Comparison of ENCODE assay signal across 28 cellular contexts in genomic region chr15:71088155-71088554, GRCh38.
"Had no signal": no experiment of that assay in that cellular context is flagged by ENCODE, and none has a peak within 500 bp of the region (broad histone marks: within the 10 kb centered on the region; RNA-seq: fewer than 3 reads in every experiment).

No MANE protein-coding gene starts in this region.

- DNase-seq: stimulated activated CD4-positive, alpha-beta T cell treated with anti-CD3 and anti-CD28 coated beads, Interleukin-2, amount 100 ng/mL, for 48 hours; stimulated activated CD4-positive, alpha-beta T cell treated with anti-CD3 and anti-CD28 coated beads, Interleukin-4, amount 100 ng/mL, for 1 hour; stimulated activated CD4-positive, alpha-beta T cell treated with anti-CD3 and anti-CD28 coated beads, Interleukin-4, amount 100 ng/mL, for 24 hours; stimulated activated CD4-positive, alpha-beta T cell treated with anti-CD3 and anti-CD28 coated beads, Interleukin-4, amount 100 ng/mL, for 4 hours; stimulated activated CD8-positive, alpha-beta memory T cell treated with anti-CD3 and anti-CD28 coated beads, Interleukin-4, amount 100 ng/mL, for 48 hours; stimulated activated naive B cell treated with anti-CD40 and anti-IgM and Interleukin-4, amounts not matched to agents 10 μg/mL and 1 μg/mL and 100 μg/mL, for 72 hours; stimulated activated naive CD4-positive, alpha-beta T cell; stimulated activated naive CD4-positive, alpha-beta T cell treated with Interleukin-2 at 50 U/mL for 16 hours; stimulated activated naive CD8-positive, alpha-beta T cell treated with anti-CD3 and anti-CD28 coated beads, Interleukin-15, amount 100 ng/mL, for 72 hours; stimulated activated naive CD8-positive, alpha-beta T cell treated with anti-CD3 and anti-CD28 coated beads, Interleukin-15, Interleukin-2, amounts not matched to agents 100 U/mL and 50 U/mL, for 24 hours; stomach; substantia nigra; testis; thyroid gland; tibial artery; transverse colon; trophoblast cell; upper lobe of left lung; upper lobe of right lung; uterus had no signal

- H3K4me3 ChIP-seq: stomach, suprapubic skin, testis, thoracic aorta, thyroid gland, tibial artery, tibial nerve, transverse colon, upper lobe of left lung, upper lobe of right lung, uterus, vagina had no signal

- H3K36me3 Mint-ChIP-seq: stimulated activated effector memory CD8-positive, alpha-beta T cell treated with anti-CD3 and anti-CD28 coated beads, Interleukin-12 subunit alpha, Interleukin-12 subunit beta, amount 100 ng/mL, for 72 hours; stimulated activated memory B cell treated with anti-CD40 and anti-IgM and Interleukin-4, amounts not matched to agents 10 μg/mL and 1 μg/mL and 100 μg/mL, for 72 hours; type B pancreatic cell had no signal

- ATAC-seq: stimulated activated effector memory CD8-positive, alpha-beta T cell treated with anti-CD3 and anti-CD28 coated beads, Interleukin-12 subunit alpha, Interleukin-12 subunit beta, amount 100 ng/mL, for 72 hours; stimulated activated memory B cell treated with anti-CD40 and anti-IgM and Interleukin-4, amounts not matched to agents 10 μg/mL and 1 μg/mL and 100 μg/mL, for 72 hours; stimulated activated naive B cell treated with anti-CD40 and anti-IgM and Interleukin-4, amounts not matched to agents 10 μg/mL and 1 μg/mL and 100 μg/mL, for 72 hours; stimulated activated naive CD8-positive, alpha-beta T cell treated with anti-CD3 and anti-CD28 coated beads, Interleukin-15, amount 100 ng/mL, for 72 hours; stimulated activated naive CD8-positive, alpha-beta T cell treated with anti-CD3 and anti-CD28 coated beads, Interleukin-15, Interleukin-2, amounts not matched to agents 100 U/mL and 50 U/mL, for 24 hours; upper lobe of right lung had no signal

- H3K27ac Mint-ChIP-seq: stimulated activated effector memory CD8-positive, alpha-beta T cell treated with anti-CD3 and anti-CD28 coated beads, Interleukin-12 subunit alpha, Interleukin-12 subunit beta, amount 100 ng/mL, for 72 hours; stimulated activated memory B cell treated with anti-CD40 and anti-IgM and Interleukin-4, amounts not matched to agents 10 μg/mL and 1 μg/mL and 100 μg/mL, for 72 hours; stimulated activated naive B cell treated with anti-CD40 and anti-IgM and Interleukin-4, amounts not matched to agents 10 μg/mL and 1 μg/mL and 100 μg/mL, for 72 hours; stimulated activated naive CD8-positive, alpha-beta T cell treated with anti-CD3 and anti-CD28 coated beads, Interleukin-15, amount 100 ng/mL, for 72 hours; stimulated activated naive CD8-positive, alpha-beta T cell treated with anti-CD3 and anti-CD28 coated beads, Interleukin-15, Interleukin-2, amounts not matched to agents 100 ng/mL and 50 ng/mL, for 24 hours; type B pancreatic cell had no signal

- H3K9me3 ChIP-seq: suprapubic skin, testis, thoracic aorta, thyroid gland, tibial artery, upper lobe of right lung, uterus, vagina had no signal

- H3K36me3 ChIP-seq: stomach, suprapubic skin, thoracic aorta, thyroid gland, tibial artery, tibial nerve, transverse colon, upper lobe of left lung, upper lobe of right lung, uterus, vagina had no signal

- H3K4me3 Mint-ChIP-seq: stimulated activated effector memory CD8-positive, alpha-beta T cell treated with anti-CD3 and anti-CD28 coated beads, Interleukin-12 subunit alpha, Interleukin-12 subunit beta, amount 100 ng/mL, for 72 hours; stimulated activated memory B cell treated with anti-CD40 and anti-IgM and Interleukin-4, amounts not matched to agents 10 μg/mL and 1 μg/mL and 100 μg/mL, for 72 hours; stimulated activated naive B cell treated with anti-CD40 and anti-IgM and Interleukin-4, amounts not matched to agents 10 μg/mL and 1 μg/mL and 100 μg/mL, for 72 hours; stimulated activated naive CD8-positive, alpha-beta T cell treated with anti-CD3 and anti-CD28 coated beads, Interleukin-15, amount 100 ng/mL, for 72 hours; stimulated activated naive CD8-positive, alpha-beta T cell treated with anti-CD3 and anti-CD28 coated beads, Interleukin-15, Interleukin-2, amounts not matched to agents 100 ng/mL and 50 ng/mL, for 24 hours; type B pancreatic cell had no signal

- H3K4me1 ChIP-seq: testis, upper lobe of right lung, uterus had no signal

- H3K9me3 Mint-ChIP-seq: stimulated activated naive CD8-positive, alpha-beta T cell treated with anti-CD3 and anti-CD28 coated beads, Interleukin-15, Interleukin-2, amounts not matched to agents 100 ng/mL and 50 ng/mL, for 24 hours; type B pancreatic cell had no signal

- H3K4me1 Mint-ChIP-seq: stimulated activated effector memory CD8-positive, alpha-beta T cell treated with anti-CD3 and anti-CD28 coated beads, Interleukin-12 subunit alpha, Interleukin-12 subunit beta, amount 100 ng/mL, for 72 hours; stimulated activated memory B cell treated with anti-CD40 and anti-IgM and Interleukin-4, amounts not matched to agents 10 μg/mL and 1 μg/mL and 100 μg/mL, for 72 hours; stimulated activated naive B cell treated with anti-CD40 and anti-IgM and Interleukin-4, amounts not matched to agents 10 μg/mL and 1 μg/mL and 100 μg/mL, for 72 hours; stimulated activated naive CD8-positive, alpha-beta T cell treated with anti-CD3 and anti-CD28 coated beads, Interleukin-15, amount 100 ng/mL, for 72 hours had no signal

- H3K27ac ChIP-seq: stomach, suprapubic skin, testis, thoracic aorta, thyroid gland, tibial artery, tibial nerve, transverse colon, upper lobe of left lung, upper lobe of right lung, uterus, vagina had no signal
